Comparison of ENCODE assay signal across 9 cellular contexts in genomic region chr11:60265373-60266214, GRCh38. TPM values are rescaled to one million over a fixed set of nuclear protein-coding genes. Genes with fewer than 3 reads are reported as not detected.
A peak's percentile ranks its signal among the peaks of the same experiment; 100 is the strongest.
DNase-seq lines count a peak whose midpoint lies in the region; ATAC-seq and TF ChIP-seq lines count a peak whose summit lies in the region.
"Had no signal": no experiment of that assay in that cellular context is flagged by ENCODE, and none has a peak within 500 bp of the region (broad histone marks: within the 10 kb centered on the region; RNA-seq: fewer than 3 reads in every experiment).

No MANE protein-coding gene starts in this region.

- H3K4me3 ChIP-seq in uterus, result no peak overlapping the region

- H3K36me3 ChIP-seq in uterus, result no peaks in the 10 kb centered on the region

- peak; percentile 36 for TF ChIP-seq CTCF in GM13976 (IDR thresholded peaks at IDR 0.05; ENCODE audit: borderline replicate concordance, control extremely low read depth, extremely low read depth, insufficient read depth, missing control alignments)
- peak; percentile 39 to 58 (median 52) for TF ChIP-seq CTCF in uterus (IDR thresholded peaks at IDR 0.05)

- H3K27ac ChIP-seq in uterus, result no peak overlapping the region

- TF ChIP-seq POLR2A in uterus (IDR thresholded peaks at IDR 0.05), result no peak

- no peaks in the 10 kb centered on the region for H3K27me3 ChIP-seq in uterus

- no peaks in the 10 kb centered on the region for H3K4me1 ChIP-seq in uterus

- DNase-seq in COLO829 (ENCODE audit: low spot score) (peak; percentile 85), GM13976 (ENCODE audit: low spot score) (peak; percentile 29), NCI-H146 treated with DMSO at 0.1 percent for 48 hours (lab: John Stamatoyannopoulos, UW; ENCODE audit: unreplicated experiment) (peak; percentile 2), astrocyte of the hippocampus (ENCODE audit: low read depth, low spot score) (peak; percentile 55), kidney tubule cell (ENCODE audit: low spot score) (peak; percentile 67), uterus (no peak), NCI-H524 treated with DMSO at 0.1 percent for 48 hours (lab: John Stamatoyannopoulos, UW) (no peak)

- intact Hi-C loops in uterus (cut with DNase I; ENCODE audit: low total_unique reads), result no loop called here

- ATAC-seq in GM18858 (IDR thresholded peaks at IDR 0.05; ENCODE audit: unreplicated experiment), result no peak

- peaks cover 0 to 4% of the 10 kb centered on the region in 2 donors for H3K9me3 ChIP-seq in uterus

- in situ Hi-C loops in GM13976 (cut with MboI; ENCODE audit: low sequenced_read_pairs, unreplicated experiment), result loop anchor here (10.0 to 25.0 kb wide), 2 partner anchors 222 to 369 kb away; partner anchors contain the start of gene MS4A12

RNA-seq across cellular contexts. Expression of gene MS4A4A, which starts 14.9 kb away (rescaled TPM):
- total RNA-seq in uterus, result 10 to 100 TPM in 3 of 4 donors, 1 to 10 TPM in 1; 2.6 to 29.1 (median 14.3) TPM
- total RNA-seq: T-helper 2 cell treated with Interferon-gamma antibody and Interleukin-4, amounts not matched to agents 100 ng/mL and 5 ng/mL, for 36 hours had no signal

RNA-seq across cellular contexts. Expression of gene MS4A4E, which starts 22.7 kb away (rescaled TPM):
- total RNA-seq in uterus, result 1 to 10 TPM in 2 of 4 donors, not detected in 2; 1.8 to 2.5 TPM
- total RNA-seq: T-helper 2 cell treated with Interferon-gamma antibody and Interleukin-4, amounts not matched to agents 100 ng/mL and 5 ng/mL, for 36 hours had no signal

Comparison
In these comparisons a context has a peak if more than half of its experiments do, and no peak if none do; other contexts are left out.
1. DNase-seq: peak in COLO829 (single experiment), GM13976 (single experiment), NCI-H146 treated with DMSO at 0.1 percent for 48 hours (single experiment), astrocyte of the hippocampus (single experiment) and kidney tubule cell (single experiment); none in uterus (0 of 2) and NCI-H524 treated with DMSO at 0.1 percent for 48 hours (single experiment).